7 cellular contexts compared by ENCODE assay signal in the genomic region with DNA sequence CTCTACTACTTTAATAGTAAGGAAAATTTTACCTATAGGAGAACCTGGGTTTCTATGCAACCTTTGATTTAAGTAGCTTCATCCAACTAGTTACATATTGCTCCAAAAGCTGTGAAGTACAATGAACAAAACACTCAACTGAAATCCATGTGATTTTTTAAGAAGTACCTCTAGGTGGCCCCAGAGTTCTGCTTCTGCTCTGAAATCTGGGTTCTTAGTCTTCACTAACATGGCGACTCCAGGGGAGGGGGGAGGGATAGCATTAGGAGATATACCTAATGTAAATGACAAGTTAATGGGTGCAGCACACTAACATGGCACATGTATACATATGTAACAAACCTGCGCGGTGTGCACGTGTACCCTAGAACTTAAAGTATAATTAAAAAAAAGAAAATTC.
DNase-seq lines count a peak whose midpoint lies in the region; ATAC-seq and TF ChIP-seq lines count a peak whose summit lies in the region.

No MANE protein-coding gene starts in this region.

- H3K4me3 ChIP-seq in WERI-Rb-1 (ENCODE audit: low read depth, low read length) (no peak overlapping the region), right lobe of liver (no peak overlapping the region), right atrium auricular region (no peak overlapping the region)

- TF ChIP-seq CTCF in GM10248 (IDR thresholded peaks at IDR 0.05; ENCODE audit: control extremely low read depth, extremely low read depth, low read depth, missing control alignments) (peak; percentile 22), LNCAP (IDR thresholded peaks at IDR 0.05) (peak; percentile 33; the same call in 1 of the 2 replicates), WERI-Rb-1 (IDR thresholded peaks at IDR 0.05; ENCODE audit: low read depth, low read length) (peak; percentile 36; the same call in 1 of the 2 replicates), right lobe of liver (IDR thresholded peaks at IDR 0.05) (peak in 3 of 4 donors; percentile 15 to 34 (median 18)), right atrium auricular region (IDR thresholded peaks at IDR 0.05) (peak in 1 of 2 donors; percentile 32)

- H3K27ac ChIP-seq in WERI-Rb-1, result no peak overlapping the region
- H3K27ac ChIP-seq in right lobe of liver, result no peak overlapping the region
- H3K27ac ChIP-seq in right atrium auricular region, result no peak overlapping the region

- H3K36me3 ChIP-seq in WERI-Rb-1 (no peaks in the 10 kb centered on the region), right lobe of liver (no peaks in the 10 kb centered on the region), right atrium auricular region (no peaks in the 10 kb centered on the region)

- no peak for TF ChIP-seq POLR2A in right lobe of liver (IDR thresholded peaks at IDR 0.05)

- H3K9me3 ChIP-seq in WERI-Rb-1 (ENCODE audit: severe bottlenecking) (no peaks in the 10 kb centered on the region), right lobe of liver (no peaks in the 10 kb centered on the region), right atrium auricular region (no peaks in the 10 kb centered on the region)

- no peaks in the 10 kb centered on the region for H3K4me1 ChIP-seq in right lobe of liver
- no peaks in the 10 kb centered on the region for H3K4me1 ChIP-seq in right atrium auricular region

- intact Hi-C loops in right lobe of liver (cut with DNase I), result no loop called here

- ATAC-seq in GM21529 (IDR thresholded peaks at IDR 0.05; ENCODE audit: unreplicated experiment) (peak; percentile 84), right lobe of liver (peak in 2 of 4 donors; percentile 32 to 43)

- CTCF ChIA-PET in GM10248 (lab: Yijun Ruan, JAX), result interaction anchor here (1.1 to 1.4 kb wide), 3 partner anchors 10 to 369 kb away, joined by 3 to 4 read pairs (median 3); no protein-coding TSS in a partner anchor

- H3K27me3 ChIP-seq in WERI-Rb-1 (ENCODE audit: insufficient read depth, low read depth, severe bottlenecking), result no peaks in the 10 kb centered on the region
- no peaks in the 10 kb centered on the region for H3K27me3 ChIP-seq in right lobe of liver
- H3K27me3 ChIP-seq in right atrium auricular region, result no peaks in the 10 kb centered on the region

- WGBS in right lobe of liver (ENCODE audit: insufficient coverage, low coverage, low lambda C conversion rate, missing lambda C conversion rate), result 20% methylated on average over 4 of the region's 4 CpGs

- POLR2A ChIA-PET in GM10248 (lab: Yijun Ruan, JAX), result no interaction called here

- DNase-seq in GM10248 (ENCODE audit: extremely low spot score), result no peak
- peak; percentile 34 for DNase-seq in WERI-Rb-1
- DNase-seq in right lobe of liver, result no peak
- no peak for DNase-seq in NCI-H1436 treated with DMSO at 0.1 percent for 48 hours (lab: John Stamatoyannopoulos, UW)
- no peak for DNase-seq in right atrium auricular region (ENCODE audit: low spot score)
